24 cellular contexts compared by ENCODE assay signal in the genomic region with DNA sequence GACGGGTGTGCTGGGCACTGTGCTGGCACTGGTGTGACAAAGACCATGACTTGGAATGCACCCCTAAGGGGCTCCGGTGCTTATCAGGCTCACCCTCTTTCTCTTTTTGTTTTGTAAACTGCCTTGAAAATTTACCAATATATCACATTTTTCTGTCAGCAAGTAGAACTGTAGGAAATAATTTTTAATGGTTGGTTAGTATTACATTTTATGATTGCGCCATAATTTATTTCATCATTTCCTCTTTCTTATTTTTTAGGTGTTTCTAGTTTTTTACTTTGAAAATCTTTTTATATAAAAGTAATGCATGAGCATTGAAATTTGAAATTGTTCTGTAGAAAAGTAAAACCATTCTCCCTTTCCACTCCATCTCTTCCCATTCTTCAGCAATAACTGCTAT.
"Had no signal": no experiment of that assay in that cellular context is flagged by ENCODE, and none has a peak within 500 bp of the region (broad histone marks: within the 10 kb centered on the region; RNA-seq: fewer than 3 reads in every experiment).

No MANE protein-coding gene starts in this region.

- DNase-seq: dermis blood vessel endothelial cell; dorsolateral prefrontal cortex; effector CD4-positive, alpha-beta T cell; effector memory CD4-positive, alpha-beta T cell; foreskin keratinocyte; heart left ventricle; hypothalamus; immature natural killer cell; islet precursor cell; kidney; left cardiac atrium; left lung; left ventricle myocardium superior; lower lobe of right lung; mesenchymal stem cell; mucosa of descending colon; naive B cell had no signal

- H2AFZ ChIP-seq: hepatocyte had no signal

- H3K27ac ChIP-seq: coronary artery, dorsolateral prefrontal cortex, esophagus muscularis mucosa, foreskin keratinocyte, gastroesophageal sphincter, heart left ventricle, hepatocyte, left lung, lower lobe of right lung had no signal

- ATAC-seq: foreskin keratinocyte, gastroesophageal sphincter, heart left ventricle, left cardiac atrium, left lung, left ventricle myocardium superior, lower lobe of right lung, mucosa of descending colon had no signal

- H3K4me1 ChIP-seq: esophagus muscularis mucosa, foreskin keratinocyte, heart left ventricle, left lung, lower lobe of right lung had no signal

- H3K9me3 ChIP-seq: esophagus muscularis mucosa, gastroesophageal sphincter, heart left ventricle, left lung, lower lobe of right lung, mucosa of descending colon had no signal

- H3K36me3 ChIP-seq: esophagus muscularis mucosa, gastroesophageal sphincter, heart left ventricle, left lung, lower lobe of right lung had no signal

- H3K27me3 ChIP-seq: hepatocyte had no signal

- H3K79me2 ChIP-seq: hepatocyte had no signal

- H3K4me2 ChIP-seq: hepatocyte had no signal

- H3K4me3 ChIP-seq: coronary artery, dorsolateral prefrontal cortex, esophagus muscularis mucosa, gastroesophageal sphincter, heart left ventricle, hepatocyte, left lung, lower lobe of right lung, mucosa of descending colon had no signal

- FAIRE-seq: colon, endothelial cell of umbilical vein, frontal cortex, kidney had no signal
